Comparison of ENCODE assay signal across 29 cellular contexts in genomic region chr6:162200036-162200435, GRCh38.
"Had no signal": no experiment of that assay in that cellular context is flagged by ENCODE, and none has a peak within 500 bp of the region (broad histone marks: within the 10 kb centered on the region; RNA-seq: fewer than 3 reads in every experiment).

No MANE protein-coding gene starts in this region.

- H3K4me3 Mint-ChIP-seq: activated CD4-positive, alpha-beta memory T cell treated with anti-CD3 and anti-CD28 coated beads for 36 hours; activated CD4-positive, alpha-beta T cell treated with anti-CD3 and anti-CD28 coated beads, Interleukin-2, amount 10 ng/mL, durations not matched to agents 24 days and 14 days; activated naive CD4-positive, alpha-beta T cell treated with anti-CD3 and anti-CD28 coated beads for 36 hours; activated naive CD8-positive, alpha-beta T cell treated with anti-CD3 and anti-CD28 coated beads for 36 hours; activated T-helper 1 cell treated with anti-CD3 and anti-CD28 coated beads, Interleukin-12 subunit alpha, Interleukin-12 subunit beta, Interleukin-2, Interleukin-4 antibody, amounts not matched to agents 30 ng/mL and 10 ng/mL and 1 ng/mL, durations not matched to agents 14 hours and 24 hours and 36 hours; mesothelial cell of epicardium; naive B cell; neural crest cell had no signal

- DNase-seq: activated CD4-positive, alpha-beta memory T cell treated with anti-CD3 and anti-CD28 coated beads for 36 hours; activated CD4-positive, alpha-beta T cell treated with anti-CD3 and anti-CD28 coated beads, Interleukin-2, amount 10 ng/mL, durations not matched to agents 24 days and 14 days; activated CD4-positive, CD25-positive, alpha-beta regulatory T cell treated with anti-CD3 and anti-CD28 coated beads, Interleukin-2, amount 50 U/mL, for 72 hours; activated CD8-positive, alpha-beta memory T cell treated with anti-CD3 and anti-CD28 coated beads, Interleukin-2, amount 50 U/mL, for 4 hours; activated effector memory CD4-positive, alpha-beta T cell treated with anti-CD3 and anti-CD28 coated beads, Interleukin-2, amount 50 U/mL, for 16 hours; activated naive CD4-positive, alpha-beta T cell treated with anti-CD3 and anti-CD28 coated beads for 36 hours; activated naive CD8-positive, alpha-beta T cell treated with anti-CD3 and anti-CD28 coated beads for 36 hours; activated T-cell treated with anti-CD3 and anti-CD28 coated beads, Interleukin-2, amount 50 U/mL, for 1 hour; adrenal gland; aorta; body of pancreas; effector CD8-positive, alpha-beta T cell; erythroblast; heart left ventricle; left colon; naive B cell; nucleus accumbens; right cardiac atrium; spleen; stimulated activated naive CD4-positive, alpha-beta T cell; T-helper 2 cell had no signal

- H3K27me3 Mint-ChIP-seq: activated CD4-positive, alpha-beta memory T cell treated with anti-CD3 and anti-CD28 coated beads for 36 hours; activated CD4-positive, alpha-beta T cell treated with anti-CD3 and anti-CD28 coated beads, Interleukin-2, amount 10 ng/mL, durations not matched to agents 24 days and 14 days; activated naive CD8-positive, alpha-beta T cell treated with anti-CD3 and anti-CD28 coated beads for 36 hours; naive B cell had no signal

- H3K9me3 Mint-ChIP-seq: activated CD4-positive, alpha-beta memory T cell treated with anti-CD3 and anti-CD28 coated beads for 36 hours; activated CD4-positive, alpha-beta T cell treated with anti-CD3 and anti-CD28 coated beads, Interleukin-2, amount 10 ng/mL, durations not matched to agents 24 days and 14 days; activated naive CD4-positive, alpha-beta T cell treated with anti-CD3 and anti-CD28 coated beads for 36 hours; activated naive CD8-positive, alpha-beta T cell treated with anti-CD3 and anti-CD28 coated beads for 36 hours; activated T-helper 1 cell treated with anti-CD3 and anti-CD28 coated beads, Interleukin-12 subunit alpha, Interleukin-12 subunit beta, Interleukin-2, Interleukin-4 antibody, amounts not matched to agents 30 ng/mL and 10 ng/mL and 1 ng/mL, durations not matched to agents 14 hours and 24 hours and 36 hours; mesothelial cell of epicardium; naive B cell; neural crest cell had no signal

- H3K36me3 ChIP-seq: adrenal gland, heart left ventricle, spleen, suprapubic skin, tibial nerve had no signal

- H3K4me1 ChIP-seq: adrenal gland, body of pancreas, spleen had no signal

- H2AFZ ChIP-seq: parathyroid adenoma had no signal

- H3K36me3 Mint-ChIP-seq: activated CD4-positive, alpha-beta memory T cell treated with anti-CD3 and anti-CD28 coated beads for 36 hours; activated naive CD8-positive, alpha-beta T cell treated with anti-CD3 and anti-CD28 coated beads for 36 hours; mesothelial cell of epicardium; naive B cell had no signal

- H3K27me3 ChIP-seq: adrenal gland, body of pancreas, heart left ventricle, spleen, suprapubic skin, tibial nerve had no signal

- H3K9ac ChIP-seq: parathyroid adenoma had no signal

- H3K79me2 ChIP-seq: parathyroid adenoma had no signal

- H3K27ac ChIP-seq: adrenal gland, body of pancreas, heart left ventricle, parathyroid adenoma, spleen, suprapubic skin, tibial nerve had no signal

- H3K4me3 ChIP-seq: adrenal gland, body of pancreas, heart left ventricle, spleen, suprapubic skin, tibial nerve had no signal

- FAIRE-seq: colon, endometrium had no signal

- H3K9me3 ChIP-seq: adrenal gland, body of pancreas, heart left ventricle, spleen, suprapubic skin, tibial nerve had no signal

- H3K27ac Mint-ChIP-seq: activated CD4-positive, alpha-beta memory T cell treated with anti-CD3 and anti-CD28 coated beads for 36 hours; activated CD4-positive, alpha-beta T cell treated with anti-CD3 and anti-CD28 coated beads, Interleukin-2, amount 10 ng/mL, durations not matched to agents 24 days and 14 days; activated naive CD4-positive, alpha-beta T cell treated with anti-CD3 and anti-CD28 coated beads for 36 hours; activated naive CD8-positive, alpha-beta T cell treated with anti-CD3 and anti-CD28 coated beads for 36 hours; activated T-helper 1 cell treated with anti-CD3 and anti-CD28 coated beads, Interleukin-12 subunit alpha, Interleukin-12 subunit beta, Interleukin-2, Interleukin-4 antibody, amounts not matched to agents 30 ng/mL and 10 ng/mL and 1 ng/mL, durations not matched to agents 14 hours and 24 hours and 36 hours; mesothelial cell of epicardium; naive B cell had no signal

- H3K4me1 Mint-ChIP-seq: activated CD4-positive, alpha-beta T cell treated with anti-CD3 and anti-CD28 coated beads, Interleukin-2, amount 10 ng/mL, durations not matched to agents 24 days and 14 days; activated naive CD8-positive, alpha-beta T cell treated with anti-CD3 and anti-CD28 coated beads for 36 hours; naive B cell; neural crest cell had no signal
